ENCODE assay signal across 11 cellular contexts in the genomic region with DNA sequence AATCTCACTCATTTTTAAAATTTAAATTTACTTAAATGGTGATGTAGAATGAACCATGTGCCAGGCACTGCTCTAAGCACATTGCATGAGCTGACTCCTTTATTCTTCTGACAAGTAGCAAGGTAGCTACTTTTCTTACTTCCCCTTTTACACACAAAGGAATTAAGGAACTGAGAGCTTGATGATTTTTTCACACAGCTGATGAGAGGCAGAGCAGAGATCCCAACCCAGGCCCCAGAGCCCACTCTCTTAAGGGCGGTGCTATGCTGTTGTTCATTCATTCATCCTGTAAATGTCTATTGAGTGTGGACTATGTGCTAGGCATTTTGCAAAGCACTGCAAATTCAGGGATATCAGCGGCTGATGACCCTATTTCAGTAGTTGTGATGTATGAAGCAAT. TPM values are rescaled to one million over a fixed set of nuclear protein-coding genes. Genes with fewer than 3 reads are reported as not detected.
DNase-seq lines count a peak whose midpoint lies in the region; ATAC-seq, FAIRE-seq and TF ChIP-seq lines count a peak whose summit lies in the region.
"Had no signal": no experiment of that assay in that cellular context is flagged by ENCODE, and none has a peak within 500 bp of the region (broad histone marks: within the 10 kb centered on the region; RNA-seq: fewer than 3 reads in every experiment).

No MANE protein-coding gene starts in this region.

- no peak for FAIRE-seq in GM12892 (lab: Jason Lieb, UNC)

- TF ChIP-seq POLR2A in GM12892 (IDR thresholded peaks at IDR 0.05; ENCODE audit: low read depth, low read length) = no peak

- H3K27ac ChIP-seq in angular gyrus (ENCODE audit: low read depth, low read length) = peak overlapping the region; percentile 10
- H3K27ac ChIP-seq: C4-2B had no signal

- DNase-seq in GM12892 (ENCODE audit: insufficient read length) (peak; percentile 63), NCI-H2029 treated with DMSO at 0.1 percent for 48 hours (lab: John Stamatoyannopoulos, UW) (no peak), cardiac septum (ENCODE audit: low spot score) (no peak), hepatic stellate cell (ENCODE audit: low spot score) (no peak), Right ventricle myocardium superior (no peak)
- DNase-seq: stimulated activated CD4-positive, alpha-beta T cell treated with anti-CD3 and anti-CD28 coated beads, Interleukin-4, amount 100 ng/mL, for 4 hours had no signal

- ATAC-seq in GM21447 (IDR thresholded peaks at IDR 0.05; ENCODE audit: unreplicated experiment) (peak; percentile 96), HG03354 (IDR thresholded peaks at IDR 0.05; ENCODE audit: poor library complexity, severe bottlenecking, unreplicated experiment) (peak; percentile 94), Right ventricle myocardium superior (ENCODE audit: poor library complexity) (no peak)

- intact Hi-C loops in cardiac septum (cut with DNase I) (no loop called here), Right ventricle myocardium superior (cut with DNase I) (no loop called here)

RNA-seq across cellular contexts. Expression of gene SEC14L5, which starts 17.9 kb away (rescaled TPM):
- polyA plus RNA-seq in GM12892 (2012; ENCODE audit: missing spikeins) = not detected
- 0.70 TPM for total RNA-seq in cardiac septum
- 26.2 TPM for total RNA-seq in Right ventricle myocardium superior

RNA-seq across cellular contexts. Expression of gene PPL, which starts 39.1 kb away (rescaled TPM):
- 0.08 TPM for polyA plus RNA-seq in GM12892 (2012; ENCODE audit: missing spikeins)
- total RNA-seq in cardiac septum (5.6 TPM), Right ventricle myocardium superior (14.9 TPM)
- total RNA-seq: mononuclear cell had no signal

RNA-seq across cellular contexts. Expression of gene NAGPA, which starts 57.7 kb away (rescaled TPM):
- 4.3 TPM for polyA plus RNA-seq in GM12892 (2012; ENCODE audit: missing spikeins)
- total RNA-seq in cardiac septum (5.5 TPM), Right ventricle myocardium superior (7.1 TPM)

Comparison
In these comparisons a context has a peak if more than half of its experiments do, and no peak if none do; other contexts are left out.
1. RNA of gene SEC14L5, which starts 17.9 kb away (total RNA-seq): 26.2 TPM in Right ventricle myocardium superior (single experiment); 0.70 TPM in cardiac septum (single experiment); every median in the first group is over 10 times any median in the second.